1 cellular context compared by ENCODE assay signal in genomic region chr15:40456299-40456712, GRCh38.
TF ChIP-seq lines count a peak whose summit lies in the region.

No MANE protein-coding gene starts in this region.

TF ChIP-seq in WTC11, 78 proteins besides CTCF, POLR2A, EP300 and RAD21 (continued from another document):
- TF ChIP-seq E2F1 (CRISPR knock-in tag; IDR thresholded peaks at IDR 0.05) = no peak
- no peak for TF ChIP-seq NR2C2 (CRISPR knock-in tag; IDR thresholded peaks at IDR 0.05)
- TF ChIP-seq ETV6 (CRISPR knock-in tag; IDR thresholded peaks at IDR 0.05) = no peak
- TF ChIP-seq ARID4B (CRISPR knock-in tag; IDR thresholded peaks at IDR 0.05; ENCODE audit: borderline replicate concordance) = no peak
- no peak for TF ChIP-seq FOXP1 (CRISPR knock-in tag; IDR thresholded peaks at IDR 0.05; ENCODE audit: borderline replicate concordance)
